Comparison of ENCODE assay signal across 9 cellular contexts in the genomic region with DNA sequence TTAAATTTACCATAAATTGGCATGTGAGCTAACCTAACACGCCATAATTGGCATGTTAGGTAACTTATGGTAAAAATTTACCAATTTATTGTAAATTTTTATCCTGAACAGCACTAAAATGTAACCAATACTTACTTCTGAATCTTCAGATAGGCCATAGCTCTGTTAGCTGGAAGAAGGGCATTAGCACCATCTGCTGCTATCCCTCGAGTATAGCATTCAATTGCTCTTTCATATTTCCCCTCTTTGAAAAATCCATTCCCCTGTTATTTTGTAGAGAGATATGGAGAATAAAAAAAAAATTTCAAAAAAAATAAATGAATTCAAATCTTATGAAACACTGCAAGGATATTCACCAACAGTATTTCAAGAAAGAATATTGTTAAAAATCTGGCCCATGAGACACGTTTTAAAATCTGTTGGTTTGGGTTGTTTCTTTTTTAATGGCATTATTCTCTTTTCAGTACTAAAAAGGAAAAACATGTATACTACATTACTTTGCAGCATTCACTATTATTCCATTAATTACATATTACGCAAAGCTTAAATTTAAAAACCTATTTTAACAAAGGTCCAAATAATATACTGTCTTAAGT. TPM values are rescaled to one million over a fixed set of nuclear protein-coding genes. Genes with fewer than 3 reads are reported as not detected.
DNase-seq lines count a peak whose midpoint lies in the region; ATAC-seq, FAIRE-seq and TF ChIP-seq lines count a peak whose summit lies in the region.
"Had no signal": no experiment of that assay in that cellular context is flagged by ENCODE, and none has a peak within 500 bp of the region (broad histone marks: within the 10 kb centered on the region; RNA-seq: fewer than 3 reads in every experiment).

No MANE protein-coding gene starts in this region.

- H3K9ac ChIP-seq in K562 (ENCODE audit: insufficient read depth in 1 of 2, low read depth in 2 of 2, low read length in 2 of 2): no peak overlapping the region

- H3K79me2 ChIP-seq in K562 (ENCODE audit: control insufficient read depth, insufficient read depth, low read length): no peaks in the 10 kb centered on the region

- H3K4me2 ChIP-seq in K562 (ENCODE audit: insufficient read depth, low read length): no peak overlapping the region

- POLR2A ChIA-PET in K562 (lab: Yijun Ruan, JAX): interaction anchor here (0.6 kb wide), 1 partner anchor 103 kb away, joined by 3 read pairs; no protein-coding TSS in a partner anchor

- no peak overlapping the region for H2AFZ ChIP-seq in K562 (ENCODE audit: low read depth, low read length)

- in situ Hi-C loops in K562 (cut with MboI): no loop called here

- H3K36me3 ChIP-seq in CD4-positive, CD25-positive, alpha-beta regulatory T cell (ENCODE audit: control insufficient read depth, insufficient read depth, low read length): peaks cover 27% of the 10 kb centered on the region
- H3K36me3 ChIP-seq in K562 (ENCODE audit: control insufficient read depth, insufficient read depth, low read length): peaks cover 74% of the 10 kb centered on the region

- peak in 1 of 2 donors; percentile 46 for ATAC-seq in CD4-positive, CD25-positive, alpha-beta regulatory T cell (ENCODE audit: low read depth in 2 of 2)
- ATAC-seq in GM18868 (IDR thresholded peaks at IDR 0.05; ENCODE audit: unreplicated experiment) (peak; percentile 63), K562 (peak; percentile 83), esophagus mucosa (no peak)

- peak in 2 of 3 donors; percentile 45 to 57 for DNase-seq in CD4-positive, CD25-positive, alpha-beta regulatory T cell
- DNase-seq in NCI-H460 (ENCODE audit: extremely low read depth, low read depth) (peak; percentile 31), K562 (ENCODE audit: extremely low read depth in 1 of 4, low spot score in 3 of 4) (peak; percentile 22 to 39 (median 34)), kidney glomerular epithelial cell (lab: John Stamatoyannopoulos, UW) (peak; percentile 51), NCI-H128 (lab: John Stamatoyannopoulos, UW; ENCODE audit: unreplicated experiment) (no peak), ecto neural progenitor cell (ENCODE audit: low spot score) (no peak)

- 67% methylated on average over 4 of the region's 4 CpGs for WGBS in K562 (ENCODE audit: insufficient coverage, low coverage, missing lambda C conversion rate)

- FAIRE-seq in K562 (lab: Jason Lieb, UNC): peak; percentile 40

- no peaks in the 10 kb centered on the region for H3K9me3 Mint-ChIP-seq in CD4-positive, CD25-positive, alpha-beta regulatory T cell

- H3K27ac ChIP-seq in CD4-positive, CD25-positive, alpha-beta regulatory T cell (ENCODE audit: insufficient read depth, low read length, poor library complexity, severe bottlenecking): no peak overlapping the region
- no peak overlapping the region for H3K27ac ChIP-seq in K562 (ENCODE audit: extremely low read depth, low read depth, low read length)

- no peak overlapping the region for H3K27ac Mint-ChIP-seq in CD4-positive, CD25-positive, alpha-beta regulatory T cell

- no peaks in the 10 kb centered on the region for H4K20me1 ChIP-seq in K562 (replicated peaks; ENCODE audit: control insufficient read depth, insufficient read depth, low read length)

- H3K4me1 ChIP-seq in CD4-positive, CD25-positive, alpha-beta regulatory T cell (ENCODE audit: control insufficient read depth, insufficient read depth, low read length, poor library complexity, severe bottlenecking): no peaks in the 10 kb centered on the region
- no peaks in the 10 kb centered on the region for H3K4me1 ChIP-seq in K562 (replicated peaks in 1 of 2; ENCODE audit: control insufficient read depth in 2 of 2, insufficient read depth in 2 of 2, low read length in 2 of 2)

- peaks cover 27% of the 10 kb centered on the region for H3K36me3 Mint-ChIP-seq in CD4-positive, CD25-positive, alpha-beta regulatory T cell

- no peaks in the 10 kb centered on the region for H3K9me3 ChIP-seq in CD4-positive, CD25-positive, alpha-beta regulatory T cell (ENCODE audit: control insufficient read depth in 2 of 2, low read length in 2 of 2)
- no peaks in the 10 kb centered on the region for H3K9me3 ChIP-seq in K562 (replicated peaks; ENCODE audit: control insufficient read depth, insufficient read depth, low read depth, low read length)

- H3K4me3 ChIP-seq in CD4-positive, CD25-positive, alpha-beta regulatory T cell (ENCODE audit: low read depth, low read length): no peak overlapping the region
- H3K4me3 ChIP-seq in K562: no peak overlapping the region
- H3K4me3 ChIP-seq: lung had no signal

- no peak for TF ChIP-seq EP300 in K562 (IDR thresholded peaks at IDR 0.05; ENCODE audit: low read length)

- H3K9me1 ChIP-seq in K562 (ENCODE audit: control insufficient read depth, insufficient read depth, low read length): no peaks in the 10 kb centered on the region

- peak; percentile 21 to 72 (median 55); a peak in 4 of 6 replicates for TF ChIP-seq CTCF in K562 (IDR thresholded peaks at IDR 0.05 in 2 of 3, conservative IDR thresholded peaks at IDR 0.05 in 1 of 3; ENCODE audit: insufficient read depth in 2 of 3, low read depth in 1 of 3, low read length in 3 of 3)

- no peak overlapping the region for H3K4me3 Mint-ChIP-seq in CD4-positive, CD25-positive, alpha-beta regulatory T cell

- no peaks in the 10 kb centered on the region for H3K27me3 ChIP-seq in CD4-positive, CD25-positive, alpha-beta regulatory T cell (ENCODE audit: control insufficient read depth, insufficient read depth, low read length)
- no peaks in the 10 kb centered on the region for H3K27me3 ChIP-seq in K562 (ENCODE audit: control insufficient read depth in 2 of 2, insufficient read depth in 2 of 2, low read length in 2 of 2)

- CTCF ChIA-PET in K562 (lab: Yijun Ruan, JAX; ENCODE audit: low intra/inter-chr PET ratio): interaction anchor here (0.7 to 2.3 kb wide), 4 partner anchors 653 to 732 kb away, joined by 3 to 13 read pairs (median 4); no protein-coding TSS in a partner anchor

- H3K27me3 Mint-ChIP-seq in CD4-positive, CD25-positive, alpha-beta regulatory T cell: no peaks in the 10 kb centered on the region

- intact Hi-C loops in K562 (cut with micrococcal nuclease): loop anchor here (1.0 to 2.0 kb wide), 2 partner anchors 140 to 654 kb away; no protein-coding TSS in a partner anchor

- H3K4me1 Mint-ChIP-seq in CD4-positive, CD25-positive, alpha-beta regulatory T cell: peaks cover 7 to 15% (median 12%) of the 10 kb centered on the region in 4 donors

- no TSS peak for BruUV-seq in K562 (replicated peaks; lab: Mats Ljungman, UMichigan)

- TF ChIP-seq POLR2A in K562 (conservative IDR thresholded peaks at IDR 0.05): no peak

- peak; percentile 73 to 87 for TF ChIP-seq RAD21 in K562 (CRISPR knock-in tag; conservative IDR thresholded peaks at IDR 0.05 in 1 of 2, IDR thresholded peaks at IDR 0.05 in 1 of 2)

RNA-seq across cellular contexts. Expression of gene RPAP3, which starts 19.1 kb away (rescaled TPM):
- 34.5 TPM for total RNA-seq in CD4-positive, CD25-positive, alpha-beta regulatory T cell
- polyA plus RNA-seq in CD4-positive, CD25-positive, alpha-beta regulatory T cell: 10 to 100 TPM; 31.5 to 40.2 (median 32.8) TPM
- 37.9 and 43.7 TPM in 2 replicates for total RNA-seq in NCI-H460 (2014; rRNA removed; shearing (Covaris generic))
- polyA plus RNA-seq in NCI-H460 (2014; cell fraction: nucleus; rRNA removed): 15.2 and 25.1 TPM in 2 replicates
- 20.5 and 93.3 TPM in 2 replicates for total RNA-seq in K562 (2011; cell fraction: chromatin; rRNA removed; ENCODE audit: low replicate concordance)
- total RNA-seq in K562 (2011; cell fraction: nucleolus; rRNA removed): 6.8 and 10.9 TPM in 2 replicates
- total RNA-seq in K562 (2011; cell fraction: nucleoplasm; rRNA removed): 27.2 and 35.5 TPM in 2 replicates
- 34.2 and 44.0 TPM in 2 replicates for total RNA-seq in K562 (2014; rRNA removed)
- total RNA-seq in K562 (2014; rRNA removed; fragmentation: Illumina TruSeq; extraction: Trizol): 68.9 and 93.0 TPM in 2 replicates
- total RNA-seq in K562 (2015; rRNA removed; fragmentation: Illumina TruSeq; extraction: Trizol): 70.2 and 75.8 TPM in 2 replicates
- 54.1 and 57.1 TPM in 2 replicates for total RNA-seq in K562 (2021)
- polyA plus RNA-seq in K562 (2011; rRNA removed): 31.2 and 50.6 TPM in 2 replicates
- polyA plus RNA-seq in K562 (2011; cell fraction: cytosol; rRNA removed): 4.7 and 9.4 TPM in 2 replicates
- polyA plus RNA-seq in K562 (2011; cell fraction: nucleus; rRNA removed): 7.0 and 13.4 TPM in 2 replicates
- polyA plus RNA-seq in K562 (2012): 39.9 and 43.0 TPM in 2 replicates
- 74.4 and 92.1 TPM in 2 replicates for polyA plus RNA-seq in K562 (2014; fragmentation: Illumina TruSeq; extraction: Trizol)
- 10 to 100 TPM; 40.0 to 50.9 TPM for polyA plus RNA-seq in K562 (2014; fragmentation: Nextera tagmentation; extraction: Ambion mirVana)
- 62.4 and 69.0 TPM in 2 replicates for polyA plus RNA-seq in K562 (2014; rRNA removed)
- polyA minus RNA-seq in K562 (2011; rRNA and poly(A)+ RNA removed): 39.2 and 49.2 TPM in 2 replicates
- polyA minus RNA-seq in K562 (2011; cell fraction: cytosol; rRNA and poly(A)+ RNA removed): 14.5 and 19.5 TPM in 2 replicates
- 19.5 and 30.1 TPM in 2 replicates for polyA minus RNA-seq in K562 (2011; cell fraction: nucleus; rRNA and poly(A)+ RNA removed)
- 18.2 TPM for total RNA-seq in esophagus mucosa

RNA-seq across cellular contexts. Expression of gene ENDOU, which starts 38.5 kb away (rescaled TPM):
- not detected for total RNA-seq in CD4-positive, CD25-positive, alpha-beta regulatory T cell
- polyA plus RNA-seq in CD4-positive, CD25-positive, alpha-beta regulatory T cell: under 1 TPM in 1 of 4 donors, not detected in 3; 0.45 TPM
- total RNA-seq in NCI-H460 (2014; rRNA removed; shearing (Covaris generic)): 0.17 and 0.37 TPM in 2 replicates
- 0.19 TPM in 1 of 2 replicates, not detected in the other for polyA plus RNA-seq in NCI-H460 (2014; cell fraction: nucleus; rRNA removed)
- not detected in 2 replicates for total RNA-seq in K562 (2011; cell fraction: chromatin; rRNA removed; ENCODE audit: low replicate concordance)
- not detected in 2 replicates for total RNA-seq in K562 (2011; cell fraction: nucleolus; rRNA removed)
- total RNA-seq in K562 (2011; cell fraction: nucleoplasm; rRNA removed): not detected in 2 replicates
- 0.04 TPM in 1 of 2 replicates, not detected in the other for total RNA-seq in K562 (2014; rRNA removed)
- total RNA-seq in K562 (2014; rRNA removed; fragmentation: Illumina TruSeq; extraction: Trizol): not detected in 2 replicates
- total RNA-seq in K562 (2015; rRNA removed; fragmentation: Illumina TruSeq; extraction: Trizol): not detected in 2 replicates
- total RNA-seq in K562 (2021): not detected in 2 replicates
- 0.03 TPM in 1 of 2 replicates, not detected in the other for polyA plus RNA-seq in K562 (2011; rRNA removed)
- polyA plus RNA-seq in K562 (2011; cell fraction: cytosol; rRNA removed): 0.04 TPM in 1 of 2 replicates, not detected in the other
- polyA plus RNA-seq in K562 (2011; cell fraction: nucleus; rRNA removed): 0.16 TPM in 1 of 2 replicates, not detected in the other
- 0.17 TPM in 1 of 2 replicates, not detected in the other for polyA plus RNA-seq in K562 (2012)
- polyA plus RNA-seq in K562 (2014; fragmentation: Illumina TruSeq; extraction: Trizol): not detected in 2 replicates
- not detected for polyA plus RNA-seq in K562 (2014; fragmentation: Nextera tagmentation; extraction: Ambion mirVana)
- not detected in 2 replicates for polyA plus RNA-seq in K562 (2014; rRNA removed)
- 0.12 TPM in 1 of 2 replicates, not detected in the other for polyA minus RNA-seq in K562 (2011; rRNA and poly(A)+ RNA removed)
- not detected in 2 replicates for polyA minus RNA-seq in K562 (2011; cell fraction: cytosol; rRNA and poly(A)+ RNA removed)
- not detected in 2 replicates for polyA minus RNA-seq in K562 (2011; cell fraction: nucleus; rRNA and poly(A)+ RNA removed)
- 66.9 TPM for total RNA-seq in esophagus mucosa

Comparison
In these comparisons a context has a peak if more than half of its experiments do, and no peak if none do; other contexts are left out.
1. DNase-seq: peak in CD4-positive, CD25-positive, alpha-beta regulatory T cell (2 of 3), NCI-H460 (single experiment), K562 (4 of 4) and kidney glomerular epithelial cell (single experiment); none in NCI-H128 (single experiment) and ecto neural progenitor cell (single experiment).
2. RNA of gene ENDOU, which starts 38.5 kb away (total RNA-seq): 66.9 TPM in esophagus mucosa (single experiment); 0.17 to 0.37 TPM in NCI-H460, not detected in CD4-positive, CD25-positive, alpha-beta regulatory T cell (single experiment) and 0.04 TPM in K562; every median in the first group is over 10 times any median in the second.